In genomic region chr13:48994731-48995130, GRCh38 we compare ENCODE assay signal across 16 cellular contexts. TPM values are rescaled to one million over a fixed set of nuclear protein-coding genes. Genes with fewer than 3 reads are reported as not detected.
DNase-seq lines count a peak whose midpoint lies in the region; ATAC-seq and TF ChIP-seq lines count a peak whose summit lies in the region.
"Had no signal": no experiment of that assay in that cellular context is flagged by ENCODE, and none has a peak within 500 bp of the region (broad histone marks: within the 10 kb centered on the region; RNA-seq: fewer than 3 reads in every experiment).

No MANE protein-coding gene starts in this region.

- in situ Hi-C loops in gastrocnemius medialis (cut with MboI; ENCODE audit: low sequenced_read_pairs in 4 of 4): no loop called here

- no peak for TF ChIP-seq POLR2A in gastrocnemius medialis (IDR thresholded peaks at IDR 0.05)

- H3K36me3 ChIP-seq in gastrocnemius medialis (no peaks in the 10 kb centered on the region), BE2C (peaks cover 33% of the 10 kb centered on the region)
- H3K36me3 ChIP-seq: tibial artery had no signal

- H3K27me3 ChIP-seq in gastrocnemius medialis (no peaks in the 10 kb centered on the region), BE2C (no peaks in the 10 kb centered on the region)
- H3K27me3 ChIP-seq: tibial artery had no signal

- no peaks in the 10 kb centered on the region for H3K4me1 ChIP-seq in gastrocnemius medialis
- H3K4me1 ChIP-seq in BE2C: no peaks in the 10 kb centered on the region

- intact Hi-C loops in gastrocnemius medialis (cut with DNase I; ENCODE audit: low total_unique reads): no loop called here

- DNase-seq in EL (peak; percentile 64), fibroblast of gingiva (ENCODE audit: low read depth) (peak; percentile 36), gastrocnemius medialis (no peak), BE2C (no peak)
- DNase-seq: activated naive CD4-positive, alpha-beta T cell treated with anti-CD3 and anti-CD28 coated beads, Interleukin-2, amount 10 ng/mL, durations not matched to agents 7 days and 5 days; DMS 273 treated with DMSO at 0.1 percent for 48 hours; effector memory CD8-positive, alpha-beta T cell; NCI-H1930; nephron progenitor cell; stimulated activated CD4-positive, alpha-beta T cell treated with anti-CD3 and anti-CD28 coated beads, Interleukin-2, amount 100 ng/mL, for 48 hours; tibial artery had no signal

- H3K4me3 ChIP-seq in gastrocnemius medialis: no peak overlapping the region
- H3K4me3 ChIP-seq in BE2C (ENCODE audit: low read depth, low read length): no peak overlapping the region
- H3K4me3 ChIP-seq: tibial artery had no signal

- TF ChIP-seq CTCF in gastrocnemius medialis (IDR thresholded peaks at IDR 0.05 in 4 of 5, conservative IDR thresholded peaks at IDR 0.05 in 1 of 5): no peak
- no peak for TF ChIP-seq CTCF in BE2C (IDR thresholded peaks at IDR 0.05; ENCODE audit: low read depth, low read length)

- H3K27ac ChIP-seq in gastrocnemius medialis: no peak overlapping the region
- H3K27ac ChIP-seq: tibial artery, VCaP had no signal

- peaks cover 0 to under 1% (median 0%) of the 10 kb centered on the region in 3 donors for H3K9me3 ChIP-seq in gastrocnemius medialis
- no peaks in the 10 kb centered on the region; the same call in 1 of the 2 replicates for H3K9me3 ChIP-seq in BE2C

- peak; percentile 60 for ATAC-seq in GM19395 (IDR thresholded peaks at IDR 0.05; ENCODE audit: unreplicated experiment)
- peak; percentile 84 for ATAC-seq in HG03460 (IDR thresholded peaks at IDR 0.05; ENCODE audit: unreplicated experiment)
- no peak for ATAC-seq in HG03280 (IDR thresholded peaks at IDR 0.05; ENCODE audit: unreplicated experiment)
- no peak for ATAC-seq in gastrocnemius medialis
- ATAC-seq in GM18873 (IDR thresholded peaks at IDR 0.05; ENCODE audit: low FRiP score, unreplicated experiment): no peak
- ATAC-seq: effector memory CD8-positive, alpha-beta T cell had no signal

RNA-seq across cellular contexts. Expression of gene FNDC3A, which starts 19.0 kb away (rescaled TPM):
- total RNA-seq in gastrocnemius medialis: 10 to 100 TPM in 2 of 4 donors, 1 to 10 TPM in 2; 9.6 to 18.3 (median 10.4) TPM
- polyA plus RNA-seq in BE2C (2012; ENCODE audit: insufficient read depth, insufficient read length, low read depth): 25.5 TPM

Comparison
In these comparisons a context has a peak if more than half of its experiments do, and no peak if none do; other contexts are left out.
1. DNase-seq: peak in EL (single experiment) and fibroblast of gingiva (single experiment); none in gastrocnemius medialis (0 of 2) and BE2C (single experiment).
2. ATAC-seq: peak in GM19395 (single experiment) and HG03460 (single experiment); none in HG03280 (single experiment), gastrocnemius medialis (0 of 2) and GM18873 (single experiment).